2 cellular contexts compared by ENCODE assay signal in the genomic region with DNA sequence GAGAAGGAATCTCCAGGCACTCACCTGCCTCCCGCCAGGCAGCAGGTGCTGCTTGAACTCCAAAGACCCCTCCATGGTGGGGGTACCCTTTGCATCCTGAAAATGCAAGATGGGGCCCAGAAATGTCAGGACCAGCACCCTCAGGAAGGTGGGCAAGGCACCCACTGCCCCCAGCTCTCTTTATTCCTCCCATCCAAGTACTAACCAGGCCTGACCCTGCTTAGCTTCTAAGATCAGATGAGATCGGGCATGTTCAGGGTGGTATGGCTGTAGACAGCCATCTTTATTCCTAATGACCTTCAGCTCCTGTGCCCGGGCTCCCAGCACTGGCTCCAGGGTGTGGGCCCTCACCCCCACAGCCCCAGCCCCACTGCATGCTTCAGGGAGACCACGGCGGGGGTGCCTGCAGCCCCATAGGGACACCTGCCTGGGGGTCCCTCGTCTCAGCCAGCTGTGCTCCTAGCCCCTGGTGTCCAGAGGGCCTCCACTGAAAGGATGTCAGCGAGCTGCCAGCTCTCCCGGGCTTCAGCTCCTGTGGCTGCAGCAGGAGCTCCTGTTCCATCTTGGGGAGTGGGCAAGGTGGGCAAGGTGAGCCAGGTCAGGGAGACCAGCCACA.
TF ChIP-seq lines count a peak whose summit lies in the region.

No MANE protein-coding gene starts in this region.

TF ChIP-seq in HEK293, 187 proteins besides CTCF, POLR2A, EP300 and RAD21:
- TF ChIP-seq, protein P1, sequence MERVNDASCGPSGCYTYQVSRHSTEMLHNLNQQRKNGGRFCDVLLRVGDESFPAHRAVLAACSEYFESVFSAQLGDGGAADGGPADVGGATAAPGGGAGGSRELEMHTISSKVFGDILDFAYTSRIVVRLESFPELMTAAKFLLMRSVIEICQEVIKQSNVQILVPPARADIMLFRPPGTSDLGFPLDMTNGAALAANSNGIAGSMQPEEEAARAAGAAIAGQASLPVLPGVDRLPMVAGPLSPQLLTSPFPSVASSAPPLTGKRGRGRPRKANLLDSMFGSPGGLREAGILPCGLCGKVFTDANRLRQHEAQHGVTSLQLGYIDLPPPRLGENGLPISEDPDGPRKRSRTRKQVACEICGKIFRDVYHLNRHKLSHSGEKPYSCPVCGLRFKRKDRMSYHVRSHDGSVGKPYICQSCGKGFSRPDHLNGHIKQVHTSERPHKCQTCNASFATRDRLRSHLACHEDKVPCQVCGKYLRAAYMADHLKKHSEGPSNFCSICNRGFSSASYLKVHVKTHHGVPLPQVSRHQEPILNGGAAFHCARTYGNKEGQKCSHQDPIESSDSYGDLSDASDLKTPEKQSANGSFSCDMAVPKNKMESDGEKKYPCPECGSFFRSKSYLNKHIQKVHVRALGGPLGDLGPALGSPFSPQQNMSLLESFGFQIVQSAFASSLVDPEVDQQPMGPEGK (tag by site-specific recombination; IDR thresholded peaks at IDR 0.05) = 0 out of 2 replicates have a peak, but pooled peaks have one; percentile 15
- TF ChIP-seq ZNF391 (tag by site-specific recombination; IDR thresholded peaks at IDR 0.05; ENCODE audit: borderline replicate concordance, low read depth) (no peak), ZNF23 (tag by site-specific recombination; IDR thresholded peaks at IDR 0.05; ENCODE audit: borderline replicate concordance) (no peak), ZNF354C (tag by site-specific recombination; IDR thresholded peaks at IDR 0.05; ENCODE audit: borderline replicate concordance, low read depth) (no peak), GLIS1 (tag by site-specific recombination; IDR thresholded peaks at IDR 0.05) (peak; percentile 42), RBAK (tag by site-specific recombination; IDR thresholded peaks at IDR 0.05) (no peak)
TF ChIP-seq in HEK293: peak in this region for 2.

TF ChIP-seq in H1, 55 proteins besides CTCF, POLR2A, EP300 and RAD21:
- TF ChIP-seq BCL11A (IDR thresholded peaks at IDR 0.05; ENCODE audit: low read depth in 2 of 2, low read length in 2 of 2) (no peak), TBP (IDR thresholded peaks at IDR 0.05; ENCODE audit: low read depth, low read length) (peak; percentile 57; the same call in 1 of the 2 replicates)
